8 cellular contexts compared by ENCODE assay signal in the genomic region with DNA sequence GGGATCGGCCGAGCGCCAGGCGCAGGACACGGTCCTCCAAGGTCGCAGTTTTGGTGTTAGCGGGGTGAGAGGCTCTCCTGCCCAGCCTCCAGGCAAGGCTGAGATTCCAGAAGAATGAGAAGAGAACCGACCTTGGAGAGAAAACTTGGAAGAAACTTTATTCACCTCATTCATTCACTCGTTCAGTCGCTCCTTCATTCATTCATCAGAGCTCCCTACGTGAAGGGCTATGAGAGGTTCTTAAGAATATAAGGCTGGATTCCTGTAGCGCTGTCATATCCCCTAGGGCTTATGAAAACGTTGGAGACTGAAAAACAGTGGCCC. TPM values are rescaled to one million over a fixed set of nuclear protein-coding genes. Genes with fewer than 3 reads are reported as not detected.
DNase-seq lines count a peak whose midpoint lies in the region; TF ChIP-seq lines count a peak whose summit lies in the region.

No MANE protein-coding gene starts in this region.

- peaks cover 5% of the 10 kb centered on the region for H3F3A ChIP-seq in smooth muscle cell (ENCODE audit: low read depth)

- peaks cover 10% of the 10 kb centered on the region for H3K9me3 Mint-ChIP-seq in glutamatergic neuron (ENCODE audit: unreplicated experiment)

- no peaks in the 10 kb centered on the region for H3K27me3 ChIP-seq in WERI-Rb-1 (ENCODE audit: insufficient read depth, low read depth, severe bottlenecking)
- no peaks in the 10 kb centered on the region for H3K27me3 ChIP-seq in smooth muscle cell (ENCODE audit: low read depth)

- H3K9me3 ChIP-seq in WERI-Rb-1 (ENCODE audit: severe bottlenecking) (peaks cover 2% of the 10 kb centered on the region), smooth muscle cell (replicated peaks; ENCODE audit: low read depth) (no peaks in the 10 kb centered on the region)

- peaks cover 39% of the 10 kb centered on the region for H3K79me2 ChIP-seq in smooth muscle cell (ENCODE audit: low read depth)

- peaks cover 15% of the 10 kb centered on the region for H3K4me1 Mint-ChIP-seq in glutamatergic neuron (ENCODE audit: low read depth, unreplicated experiment)

- peak overlapping the region; percentile 86 for H3K4me3 Mint-ChIP-seq in glutamatergic neuron (ENCODE audit: unreplicated experiment)

- peaks cover 25% of the 10 kb centered on the region for H4K20me1 ChIP-seq in smooth muscle cell (ENCODE audit: low read depth)

- peaks cover 12% of the 10 kb centered on the region for H3K27me3 Mint-ChIP-seq in glutamatergic neuron (ENCODE audit: unreplicated experiment)

- peak overlapping the region; percentile 38 for H3K27ac Mint-ChIP-seq in glutamatergic neuron (ENCODE audit: unreplicated experiment)

- DNase-seq in DMS 273 (lab: John Stamatoyannopoulos, UW; ENCODE audit: unreplicated experiment) = peak; percentile 54
- DNase-seq in DMS 273 treated with DMSO at 0.1 percent for 48 hours (lab: John Stamatoyannopoulos, UW) = no peak
- no peak for DNase-seq in WERI-Rb-1
- DNase-seq in glutamatergic neuron = no peak
- DNase-seq in smooth muscle cell (lab: John Stamatoyannopoulos, UW; ENCODE audit: unreplicated experiment) = no peak
- no peak for DNase-seq in DMS79 (lab: John Stamatoyannopoulos, UW)
- DNase-seq in pons (ENCODE audit: low spot score) = no peak
- no peak for DNase-seq in NCI-H2029 (lab: John Stamatoyannopoulos, UW)

- peak overlapping the region; percentile 87 for H3K4me3 ChIP-seq in WERI-Rb-1 (ENCODE audit: low read depth, low read length)
- peak overlapping the region; percentile 98 for H3K4me3 ChIP-seq in smooth muscle cell

- H3K9ac ChIP-seq in smooth muscle cell (ENCODE audit: low read depth) = peak overlapping the region; percentile 84

- H3K27ac ChIP-seq in WERI-Rb-1 (peak overlapping the region; percentile 93), smooth muscle cell (ENCODE audit: low read depth) (peak overlapping the region; percentile 86)

- TF ChIP-seq CTCF in WERI-Rb-1 (IDR thresholded peaks at IDR 0.05; ENCODE audit: low read depth, low read length) (no peak), glutamatergic neuron (IDR thresholded peaks at IDR 0.05; ENCODE audit: partially characterized antibody, unreplicated experiment) (no peak), smooth muscle cell (IDR thresholded peaks at IDR 0.05; ENCODE audit: borderline replicate concordance, insufficient read depth, poor library complexity, severe bottlenecking) (no peak)

- H3K36me3 Mint-ChIP-seq in glutamatergic neuron (ENCODE audit: unreplicated experiment) = no peaks in the 10 kb centered on the region

- H3K4me1 ChIP-seq in smooth muscle cell (ENCODE audit: low read depth) = peaks cover 25% of the 10 kb centered on the region

- H3K36me3 ChIP-seq in WERI-Rb-1 (peaks cover 5% of the 10 kb centered on the region; the same call in 1 of the 2 replicates), smooth muscle cell (ENCODE audit: low read depth) (no peaks in the 10 kb centered on the region)

- H3K4me2 ChIP-seq in smooth muscle cell = peak overlapping the region; percentile 97

- WGBS in smooth muscle cell (ENCODE audit: low lambda C conversion rate) = 2% methylated on average over 13 of the region's 13 CpGs

- H2AFZ ChIP-seq in smooth muscle cell (ENCODE audit: low read depth) = peak overlapping the region; percentile 92

RNA-seq across cellular contexts. Expression of a gene that starts 1.0 kb away (rescaled TPM):
- total RNA-seq in glutamatergic neuron (ENCODE audit: unreplicated experiment) (218 TPM), smooth muscle cell (107 and 146 TPM in 2 replicates)
- polyA plus RNA-seq in smooth muscle cell = 83.0 and 112 TPM in 2 replicates
